Comparison of ENCODE assay signal across 13 cellular contexts in the genomic region with DNA sequence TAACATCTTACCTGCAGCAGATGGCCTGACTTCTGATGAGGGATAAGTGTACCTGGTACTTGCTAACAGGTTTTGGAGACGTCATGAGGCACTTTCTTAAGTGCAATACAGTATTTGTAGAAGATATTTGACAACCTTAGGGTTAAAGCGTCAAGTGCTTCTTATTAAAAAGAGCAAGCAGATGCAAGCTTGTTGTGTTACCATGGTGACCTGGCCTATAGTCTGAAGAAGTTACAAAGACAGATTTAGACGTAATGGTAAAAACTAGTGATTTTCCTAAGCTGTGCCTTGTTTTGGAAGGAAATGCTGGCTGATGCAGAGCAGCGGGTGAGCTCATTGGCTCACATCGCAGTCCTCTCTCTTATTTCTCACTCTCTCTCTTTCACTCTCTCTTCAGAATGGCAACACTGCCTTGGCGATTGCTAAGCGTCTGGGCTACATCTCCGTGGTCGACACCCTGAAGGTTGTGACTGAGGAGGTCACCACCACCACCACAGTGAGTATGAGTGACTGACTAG.
DNase-seq lines count a peak whose midpoint lies in the region; ATAC-seq and TF ChIP-seq lines count a peak whose summit lies in the region.
"Had no signal": no experiment of that assay in that cellular context is flagged by ENCODE, and none has a peak within 500 bp of the region (broad histone marks: within the 10 kb centered on the region; RNA-seq: fewer than 3 reads in every experiment).

No MANE protein-coding gene starts in this region.

- CTCF ChIA-PET in activated CD8-positive, alpha-beta T cell treated with anti-CD3 and anti-CD28 coated beads for 36 hours (lab: Charles Lee): no interaction called here
- CTCF ChIA-PET in activated CD8-positive, alpha-beta T cell treated with anti-CD3 and anti-CD28 coated beads, Interleukin-2, amount 10 ng/mL, durations not matched to agents 7 days and 5 days (lab: Charles Lee): interaction anchor here (1.0 to 1.3 kb wide), 2 partner anchors 15 to 62 kb away, joined by 3 to 4 read pairs; no protein-coding TSS in a partner anchor

- no peaks in the 10 kb centered on the region for H4K20me1 ChIP-seq in osteoblast (ENCODE audit: insufficient read depth, low read length)

- H3K36me3 ChIP-seq in heart left ventricle (peaks cover 0 to 18% (median 0%) of the 10 kb centered on the region in 9 donors), osteoblast (ENCODE audit: insufficient read depth, low read length) (no peaks in the 10 kb centered on the region), aorta (ENCODE audit: control insufficient read depth in 1 of 2, insufficient read depth in 2 of 2, low read length in 1 of 2) (no peaks in the 10 kb centered on the region)
- H3K36me3 ChIP-seq: neutrophil had no signal

- H3K27me3 ChIP-seq in heart left ventricle (no peaks in the 10 kb centered on the region), osteoblast (ENCODE audit: insufficient read depth, low read length) (no peaks in the 10 kb centered on the region), aorta (ENCODE audit: control insufficient read depth in 1 of 2, insufficient read depth in 2 of 2, low read length in 1 of 2) (no peaks in the 10 kb centered on the region)
- H3K27me3 ChIP-seq: neutrophil had no signal

- DNase-seq in activated CD8-positive, alpha-beta T cell treated with anti-CD3 and anti-CD28 coated beads for 36 hours: peak; percentile 3
- DNase-seq in activated CD8-positive, alpha-beta T cell treated with anti-CD3 and anti-CD28 coated beads, Interleukin-2, amount 10 ng/mL, durations not matched to agents 7 days and 5 days: no peak
- DNase-seq in heart left ventricle (peak in 2 of 5 donors; percentile 35 to 45), osteoblast (ENCODE audit: insufficient read length, low spot score, missing footprints) (no peak), aorta (peak; percentile 46 to 76), GM13976 (ENCODE audit: low spot score) (no peak), retina (no peak)
- DNase-seq: ACHN; activated CD4-positive, alpha-beta T cell treated with anti-CD3 and anti-CD28 coated beads, Interleukin-2, amount 50 U/mL, for 1 hour; KG1; PC-3 had no signal

- H3K36me3 Mint-ChIP-seq in activated CD8-positive, alpha-beta T cell treated with anti-CD3 and anti-CD28 coated beads for 36 hours (ENCODE audit: low read depth): no peaks in the 10 kb centered on the region
- H3K36me3 Mint-ChIP-seq in activated CD8-positive, alpha-beta T cell treated with anti-CD3 and anti-CD28 coated beads, Interleukin-2, amount 10 ng/mL, durations not matched to agents 7 days and 5 days (ENCODE audit: low read depth): no peaks in the 10 kb centered on the region

- no peak for TF ChIP-seq POLR2A in heart left ventricle (IDR thresholded peaks at IDR 0.05)

- TF ChIP-seq CTCF in activated CD8-positive, alpha-beta T cell treated with anti-CD3 and anti-CD28 coated beads for 36 hours (IDR thresholded peaks at IDR 0.05): no peak
- no peak for TF ChIP-seq CTCF in heart left ventricle (IDR thresholded peaks at IDR 0.05)
- TF ChIP-seq CTCF in osteoblast (IDR thresholded peaks at IDR 0.05; ENCODE audit: extremely low read depth, low read depth, low read length): no peak
- TF ChIP-seq CTCF in GM13976 (IDR thresholded peaks at IDR 0.05; ENCODE audit: borderline replicate concordance, control extremely low read depth, extremely low read depth, insufficient read depth, missing control alignments): no peak

- H3K27ac Mint-ChIP-seq in activated CD8-positive, alpha-beta T cell treated with anti-CD3 and anti-CD28 coated beads for 36 hours: no peak overlapping the region
- H3K27ac Mint-ChIP-seq in activated CD8-positive, alpha-beta T cell treated with anti-CD3 and anti-CD28 coated beads, Interleukin-2, amount 10 ng/mL, durations not matched to agents 7 days and 5 days: no peak overlapping the region

- peak overlapping the region in 8 of 12 donors; percentile 18 to 53 (median 36) for H3K4me3 ChIP-seq in heart left ventricle
- peak overlapping the region; percentile 66 for H3K4me3 ChIP-seq in osteoblast (ENCODE audit: insufficient read depth, low read length)
- H3K4me3 ChIP-seq in aorta (ENCODE audit: low read length in 2 of 2): peak overlapping the region; percentile 1 to 78

- WGBS in heart left ventricle, 4 donors: 53 to 64% (median 57%) methylated on average over 9 of the region's 9 CpGs
- 5 to 6% methylated on average over 9 of the region's 9 CpGs for WGBS in aorta, 2 donors

- H3K27me3 Mint-ChIP-seq in activated CD8-positive, alpha-beta T cell treated with anti-CD3 and anti-CD28 coated beads for 36 hours: peaks cover 11% of the 10 kb centered on the region
- peaks cover 13% of the 10 kb centered on the region for H3K27me3 Mint-ChIP-seq in activated CD8-positive, alpha-beta T cell treated with anti-CD3 and anti-CD28 coated beads, Interleukin-2, amount 10 ng/mL, durations not matched to agents 7 days and 5 days (ENCODE audit: low read depth)

- peaks cover 0 to 31% (median 6%) of the 10 kb centered on the region in 12 donors for H3K4me1 ChIP-seq in heart left ventricle
- H3K4me1 ChIP-seq in osteoblast (ENCODE audit: insufficient read depth, low read length): peaks cover 26% of the 10 kb centered on the region
- no peaks in the 10 kb centered on the region for H3K4me1 ChIP-seq in aorta (ENCODE audit: control insufficient read depth in 1 of 2, insufficient read depth in 2 of 2, low read length in 2 of 2)

- intact Hi-C loops in activated CD8-positive, alpha-beta T cell treated with anti-CD3 and anti-CD28 coated beads for 36 hours (cut with micrococcal nuclease): no loop called here
- intact Hi-C loops in heart left ventricle (cut with DNase I) (no loop called here), aorta (cut with DNase I) (no loop called here)

- peak overlapping the region; percentile 81 for H3K4me2 ChIP-seq in osteoblast (ENCODE audit: insufficient read depth, low read length)

- H3K79me2 ChIP-seq in osteoblast (ENCODE audit: insufficient read depth, low read length): no peaks in the 10 kb centered on the region

- H2AFZ ChIP-seq in osteoblast (ENCODE audit: low read length): peak overlapping the region; percentile 82

- no peaks in the 10 kb centered on the region for H3K4me1 Mint-ChIP-seq in activated CD8-positive, alpha-beta T cell treated with anti-CD3 and anti-CD28 coated beads for 36 hours (ENCODE audit: low read depth)
- H3K4me1 Mint-ChIP-seq in activated CD8-positive, alpha-beta T cell treated with anti-CD3 and anti-CD28 coated beads, Interleukin-2, amount 10 ng/mL, durations not matched to agents 7 days and 5 days (ENCODE audit: low read depth): no peaks in the 10 kb centered on the region

- no peaks in the 10 kb centered on the region for H3K9me3 ChIP-seq in heart left ventricle
- no peaks in the 10 kb centered on the region for H3K9me3 ChIP-seq in osteoblast (ENCODE audit: low read depth, low read length)
- no peaks in the 10 kb centered on the region for H3K9me3 ChIP-seq in aorta (ENCODE audit: control insufficient read depth, low read length)
- H3K9me3 ChIP-seq: neutrophil had no signal

- in situ Hi-C loops in GM13976 (cut with MboI; ENCODE audit: low sequenced_read_pairs, unreplicated experiment): no loop called here

- no peak for ATAC-seq in activated CD8-positive, alpha-beta T cell treated with anti-CD3 and anti-CD28 coated beads for 36 hours
- no peak for ATAC-seq in activated CD8-positive, alpha-beta T cell treated with anti-CD3 and anti-CD28 coated beads, Interleukin-2, amount 10 ng/mL, durations not matched to agents 7 days and 5 days
- ATAC-seq in heart left ventricle (peak; percentile 24 to 74 (median 61)), aorta (ENCODE audit: low FRiP score) (peak; percentile 82), HG03442 (IDR thresholded peaks at IDR 0.05; ENCODE audit: unreplicated experiment) (no peak)
- ATAC-seq: PC-3 had no signal

- H3K27ac ChIP-seq in heart left ventricle (peak overlapping the region in 10 of 12 donors; percentile 39 to 80 (median 67)), osteoblast (ENCODE audit: low read depth, low read length) (peak overlapping the region; percentile 59), aorta (ENCODE audit: low read depth in 1 of 2, low read length in 2 of 2) (no peak overlapping the region)
- H3K27ac ChIP-seq: neutrophil had no signal

- POLR2A ChIA-PET in activated CD8-positive, alpha-beta T cell treated with anti-CD3 and anti-CD28 coated beads for 36 hours (lab: Charles Lee): no interaction called here
- POLR2A ChIA-PET in activated CD8-positive, alpha-beta T cell treated with anti-CD3 and anti-CD28 coated beads, Interleukin-2, amount 10 ng/mL, durations not matched to agents 7 days and 5 days (lab: Charles Lee): interaction anchor here (0.6 kb wide), 1 partner anchor 76 kb away, joined by 3 read pairs; no protein-coding TSS in a partner anchor

- H3K4me3 Mint-ChIP-seq in activated CD8-positive, alpha-beta T cell treated with anti-CD3 and anti-CD28 coated beads for 36 hours: no peak overlapping the region
- H3K4me3 Mint-ChIP-seq in activated CD8-positive, alpha-beta T cell treated with anti-CD3 and anti-CD28 coated beads, Interleukin-2, amount 10 ng/mL, durations not matched to agents 7 days and 5 days: no peak overlapping the region

- H3K9me3 Mint-ChIP-seq in activated CD8-positive, alpha-beta T cell treated with anti-CD3 and anti-CD28 coated beads for 36 hours: no peaks in the 10 kb centered on the region
- no peaks in the 10 kb centered on the region for H3K9me3 Mint-ChIP-seq in activated CD8-positive, alpha-beta T cell treated with anti-CD3 and anti-CD28 coated beads, Interleukin-2, amount 10 ng/mL, durations not matched to agents 7 days and 5 days (ENCODE audit: insufficient read depth)

Comparison
In these comparisons a context has a peak if more than half of its experiments do, and no peak if none do; other contexts are left out.
1. DNase-seq: peak in activated CD8-positive, alpha-beta T cell treated with anti-CD3 and anti-CD28 coated beads for 36 hours (single experiment) and aorta (2 of 2); none in activated CD8-positive, alpha-beta T cell treated with anti-CD3 and anti-CD28 coated beads, Interleukin-2, amount 10 ng/mL, durations not matched to agents 7 days and 5 days (single experiment), osteoblast (single experiment), GM13976 (single experiment) and retina (single experiment).
2. ATAC-seq: peak in heart left ventricle (4 of 4) and aorta (single experiment); none in activated CD8-positive, alpha-beta T cell treated with anti-CD3 and anti-CD28 coated beads for 36 hours (single experiment), activated CD8-positive, alpha-beta T cell treated with anti-CD3 and anti-CD28 coated beads, Interleukin-2, amount 10 ng/mL, durations not matched to agents 7 days and 5 days (single experiment) and HG03442 (single experiment).
3. H3K27ac ChIP-seq: peak in heart left ventricle (10 of 12) and osteoblast (single experiment); none in aorta (0 of 2).
4. Peak in every context shown above with its lines, with median percentiles within 50 percentile points of each other: H3K4me3 ChIP-seq.